ENCODE assay signal across 1 cellular context in genomic region chr4:121277194-121278105, GRCh38.
TF ChIP-seq lines count a peak whose summit lies in the region.

No MANE protein-coding gene starts in this region.

TF ChIP-seq in H1, 55 proteins besides CTCF, POLR2A, EP300 and RAD21 (continued from another document):
- TF ChIP-seq RNF2 (IDR thresholded peaks at IDR 0.05; ENCODE audit: borderline replicate concordance, low read depth, low read length, missing control alignments, poor library complexity, severe bottlenecking), result no peak
- TF ChIP-seq POU5F1 (IDR thresholded peaks at IDR 0.05; ENCODE audit: low read depth, low read length), result no peak
- peak; percentile 12; the same call in 1 of the 2 replicates for TF ChIP-seq CEBPB (IDR thresholded peaks at IDR 0.05; ENCODE audit: low read depth, low read length)
- TF ChIP-seq SP1 (IDR thresholded peaks at IDR 0.05; ENCODE audit: low read depth, low read length), result no peak
- no peak for TF ChIP-seq SRF (IDR thresholded peaks at IDR 0.05; ENCODE audit: low read depth, low read length)
- no peak for TF ChIP-seq SIX5 (IDR thresholded peaks at IDR 0.05; ENCODE audit: low read depth, low read length)
- TF ChIP-seq BACH1 (IDR thresholded peaks at IDR 0.05; ENCODE audit: low read length), result no peak
